Comparison of ENCODE assay signal across 25 cellular contexts in the genomic region with DNA sequence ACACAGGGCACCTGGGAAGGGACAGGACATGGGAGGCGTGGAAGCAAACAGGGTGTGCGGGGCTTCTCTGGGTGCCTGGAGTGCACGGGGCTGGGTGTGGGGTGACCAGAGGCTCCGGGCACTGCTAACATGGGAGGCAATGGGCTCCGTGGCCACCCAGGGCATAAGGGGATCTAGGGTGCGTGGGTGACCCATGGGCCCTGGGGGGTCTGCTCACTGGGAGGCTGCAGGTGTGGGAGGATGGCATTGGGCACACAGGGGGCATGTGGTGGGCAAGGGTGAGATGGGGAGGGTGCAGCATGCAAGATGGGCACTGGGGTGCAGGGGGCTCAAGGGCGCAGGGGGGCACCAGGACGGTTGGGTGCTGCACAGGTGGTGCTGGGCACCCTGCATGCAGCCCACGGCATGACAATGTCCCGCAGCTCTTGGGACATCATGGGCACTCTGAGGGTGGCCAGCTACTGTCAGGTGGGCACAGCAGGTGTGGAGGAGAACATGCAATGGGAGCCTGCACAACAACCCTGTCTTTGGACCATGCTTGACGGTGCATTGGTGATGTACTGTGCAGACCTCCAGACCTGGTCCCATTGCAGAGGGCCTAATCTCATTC. TPM values are rescaled to one million over a fixed set of nuclear protein-coding genes. Genes with fewer than 3 reads are reported as not detected.
DNase-seq lines count a peak whose midpoint lies in the region; ATAC-seq and TF ChIP-seq lines count a peak whose summit lies in the region.
"Had no signal": no experiment of that assay in that cellular context is flagged by ENCODE, and none has a peak within 500 bp of the region (broad histone marks: within the 10 kb centered on the region; RNA-seq: fewer than 3 reads in every experiment).

No MANE protein-coding gene starts in this region.

- H4K20me1 ChIP-seq in PC-3 (ENCODE audit: low read length): no peaks in the 10 kb centered on the region

- no peak for DNase-seq in activated T-cell treated with anti-CD3 and anti-CD28 coated beads, Interleukin-2, amount 50 U/mL, for 72 hours
- DNase-seq in activated T-cell treated with anti-CD3 and anti-CD28 coated beads for 4 hours: no peak
- no peak for DNase-seq in PC-3
- peak in 2 of 3 donors; percentile 10 to 43 for DNase-seq in right lobe of liver
- no peak for DNase-seq in stimulated activated effector memory CD8-positive, alpha-beta T cell treated with anti-CD3 and anti-CD28 coated beads, Interleukin-12 subunit alpha, Interleukin-12 subunit beta, amount 100 ng/mL, for 72 hours (ENCODE audit: low spot score in 2 of 2)
- no peak for DNase-seq in NCI-H69 (lab: John Stamatoyannopoulos, UW)
- DNase-seq in glomerular visceral epithelial cell (ENCODE audit: extremely low spot score): no peak
- DNase-seq: activated CD4-positive, alpha-beta T cell treated with anti-CD3 and anti-CD28 coated beads, Interleukin-2, amount 10 ng/mL, durations not matched to agents 24 days and 14 days; activated naive CD4-positive, alpha-beta T cell treated with Interleukin-2 at 50 U/mL for 16 hours; gastrocnemius medialis; Karpas-422; midbrain; NCI-H187 treated with DMSO at 0.1 percent for 48 hours; NCI-H774; SJCRH30; small intestine; stimulated activated CD4-positive, alpha-beta T cell treated with anti-CD3 and anti-CD28 coated beads, Interleukin-4, amount 100 ng/mL, for 1 hour; T-helper 2 cell had no signal

- CTCF ChIA-PET in PC-3 (lab: Charles Lee): interaction anchor here (0.6 kb wide), 1 partner anchor 178 kb away, joined by 3 read pairs; no protein-coding TSS in a partner anchor

- H3K27ac ChIP-seq in PC-3 (ENCODE audit: low read length): no peak overlapping the region
- no peak overlapping the region for H3K27ac ChIP-seq in right lobe of liver
- H3K27ac ChIP-seq: ascending aorta; BLaER1 treated with 17β-estradiol and CSF1 and Interleukin-3, amounts not matched to agents 10 nM and 100 nM; gastrocnemius medialis; GM23248; prostate gland; SJCRH30 had no signal

- intact Hi-C loops in PC-3 (cut with micrococcal nuclease) (loop anchor here (5.0 kb wide), 1 partner anchor 66 kb away; a partner anchor contains a TSS), right lobe of liver (cut with DNase I) (no loop called here)

- H3K4me1 ChIP-seq in PC-3 (ENCODE audit: insufficient read depth, low read length): no peaks in the 10 kb centered on the region
- H3K4me1 ChIP-seq in right lobe of liver: no peaks in the 10 kb centered on the region
- H3K4me1 ChIP-seq: BLaER1 treated with 17β-estradiol and CSF1 and Interleukin-3, amounts not matched to agents 10 nM and 100 nM; gastrocnemius medialis; prostate gland; SJCRH30 had no signal

- H3K36me3 ChIP-seq in PC-3 (ENCODE audit: low read depth, low read length) (peaks cover 30% of the 10 kb centered on the region; the same call in 1 of the 2 replicates), right lobe of liver (peaks cover 0 to 16% (median 2%) of the 10 kb centered on the region in 4 donors)

- no peaks in the 10 kb centered on the region for H3K9me3 Mint-ChIP-seq in activated T-cell treated with anti-CD3 and anti-CD28 coated beads, Interleukin-2, amount 50 U/mL, for 72 hours
- no peaks in the 10 kb centered on the region for H3K9me3 Mint-ChIP-seq in stimulated activated effector memory CD8-positive, alpha-beta T cell treated with anti-CD3 and anti-CD28 coated beads, Interleukin-12 subunit alpha, Interleukin-12 subunit beta, amount 100 ng/mL, for 72 hours
- H3K9me3 Mint-ChIP-seq: activated CD4-positive, alpha-beta T cell treated with anti-CD3 and anti-CD28 coated beads, Interleukin-2, amount 10 ng/mL, durations not matched to agents 24 days and 14 days; central memory CD8-positive, alpha-beta T cell; neural crest cell had no signal

- WGBS in right lobe of liver (ENCODE audit: insufficient coverage, low coverage, low lambda C conversion rate, missing lambda C conversion rate): 62% methylated on average over 2 of the region's 11 CpGs

- H3K4me3 Mint-ChIP-seq in activated T-cell treated with anti-CD3 and anti-CD28 coated beads, Interleukin-2, amount 50 U/mL, for 72 hours: no peak overlapping the region
- H3K4me3 Mint-ChIP-seq in stimulated activated effector memory CD8-positive, alpha-beta T cell treated with anti-CD3 and anti-CD28 coated beads, Interleukin-12 subunit alpha, Interleukin-12 subunit beta, amount 100 ng/mL, for 72 hours: no peak overlapping the region
- H3K4me3 Mint-ChIP-seq: activated CD4-positive, alpha-beta T cell treated with anti-CD3 and anti-CD28 coated beads, Interleukin-2, amount 10 ng/mL, durations not matched to agents 24 days and 14 days; central memory CD8-positive, alpha-beta T cell; neural crest cell had no signal

- no peaks in the 10 kb centered on the region for H3K9me3 ChIP-seq in PC-3 (ENCODE audit: low read length)
- no peaks in the 10 kb centered on the region for H3K9me3 ChIP-seq in right lobe of liver
- H3K9me3 ChIP-seq: ascending aorta; BLaER1 treated with 17β-estradiol and CSF1 and Interleukin-3, amounts not matched to agents 10 nM and 100 nM; gastrocnemius medialis; prostate gland; SJCRH30 had no signal

- H3K79me2 ChIP-seq in PC-3 (ENCODE audit: low read length): no peaks in the 10 kb centered on the region

- no peaks in the 10 kb centered on the region for H3K4me1 Mint-ChIP-seq in activated T-cell treated with anti-CD3 and anti-CD28 coated beads, Interleukin-2, amount 50 U/mL, for 72 hours (ENCODE audit: low read depth)
- no peaks in the 10 kb centered on the region for H3K4me1 Mint-ChIP-seq in stimulated activated effector memory CD8-positive, alpha-beta T cell treated with anti-CD3 and anti-CD28 coated beads, Interleukin-12 subunit alpha, Interleukin-12 subunit beta, amount 100 ng/mL, for 72 hours
- H3K4me1 Mint-ChIP-seq: activated CD4-positive, alpha-beta T cell treated with anti-CD3 and anti-CD28 coated beads, Interleukin-2, amount 10 ng/mL, durations not matched to agents 24 days and 14 days; central memory CD8-positive, alpha-beta T cell; neural crest cell had no signal

- TF ChIP-seq CTCF in PC-3 (conservative IDR thresholded peaks at IDR 0.05; ENCODE audit: low read depth, low read length) (no peak), right lobe of liver (IDR thresholded peaks at IDR 0.05) (no peak)

- no peak overlapping the region for H3K4me2 ChIP-seq in PC-3 (ENCODE audit: low read length)
- H3K4me2 ChIP-seq: BLaER1 treated with 17β-estradiol and CSF1 and Interleukin-3, amounts not matched to agents 10 nM and 100 nM had no signal

- H3K27me3 ChIP-seq in PC-3 (ENCODE audit: low read length) (no peaks in the 10 kb centered on the region), right lobe of liver (no peaks in the 10 kb centered on the region)
- H3K27me3 ChIP-seq: ascending aorta; BLaER1 treated with 17β-estradiol and CSF1 and Interleukin-3, amounts not matched to agents 10 nM and 100 nM; gastrocnemius medialis; SJCRH30 had no signal

- H3K36me3 Mint-ChIP-seq in activated T-cell treated with anti-CD3 and anti-CD28 coated beads, Interleukin-2, amount 50 U/mL, for 72 hours (ENCODE audit: insufficient read depth in 2 of 2): peaks cover 0 to 3% of the 10 kb centered on the region in 2 donors
- peaks cover 44% of the 10 kb centered on the region for H3K36me3 Mint-ChIP-seq in stimulated activated effector memory CD8-positive, alpha-beta T cell treated with anti-CD3 and anti-CD28 coated beads, Interleukin-12 subunit alpha, Interleukin-12 subunit beta, amount 100 ng/mL, for 72 hours

- no peak for TF ChIP-seq POLR2A in right lobe of liver (IDR thresholded peaks at IDR 0.05)

- no peaks in the 10 kb centered on the region for H3F3A ChIP-seq in PC-3 (ENCODE audit: low read length, unreplicated experiment)

- no peak overlapping the region for H3K27ac Mint-ChIP-seq in activated T-cell treated with anti-CD3 and anti-CD28 coated beads, Interleukin-2, amount 50 U/mL, for 72 hours
- peak overlapping the region; percentile 56 for H3K27ac Mint-ChIP-seq in stimulated activated effector memory CD8-positive, alpha-beta T cell treated with anti-CD3 and anti-CD28 coated beads, Interleukin-12 subunit alpha, Interleukin-12 subunit beta, amount 100 ng/mL, for 72 hours
- H3K27ac Mint-ChIP-seq: activated CD4-positive, alpha-beta T cell treated with anti-CD3 and anti-CD28 coated beads, Interleukin-2, amount 10 ng/mL, durations not matched to agents 24 days and 14 days had no signal

- H3K9ac ChIP-seq in PC-3 (ENCODE audit: low read length): no peak overlapping the region
- H3K9ac ChIP-seq: BLaER1 treated with 17β-estradiol and CSF1 and Interleukin-3, amounts not matched to agents 10 nM and 100 nM; GM23248 had no signal

- BruUV-seq in PC-3 (replicated peaks; lab: Mats Ljungman, UMichigan): no TSS peak

- H3K4me3 ChIP-seq in PC-3 (ENCODE audit: low read length) (no peak overlapping the region), right lobe of liver (no peak overlapping the region)
- H3K4me3 ChIP-seq: ascending aorta; BLaER1 treated with 17β-estradiol and CSF1 and Interleukin-3, amounts not matched to agents 10 nM and 100 nM; gastrocnemius medialis; GM23248; prostate gland; SJCRH30 had no signal

- H2AFZ ChIP-seq in PC-3 (ENCODE audit: low read length): no peak overlapping the region
- H2AFZ ChIP-seq: GM23248 had no signal

- H3K27me3 Mint-ChIP-seq in activated T-cell treated with anti-CD3 and anti-CD28 coated beads, Interleukin-2, amount 50 U/mL, for 72 hours (ENCODE audit: low read depth): no peaks in the 10 kb centered on the region
- H3K27me3 Mint-ChIP-seq: central memory CD8-positive, alpha-beta T cell had no signal

- no peaks in the 10 kb centered on the region for H3K9me2 ChIP-seq in PC-3 (replicated peaks; ENCODE audit: low read length)

- peak; percentile 10 to 36 for ATAC-seq in activated T-cell treated with anti-CD3 and anti-CD28 coated beads, Interleukin-2, amount 50 U/mL, for 72 hours (replicated peaks in 1 of 2)
- peak; percentile 11; the same call in 1 of the 2 replicates for ATAC-seq in PC-3
- ATAC-seq in right lobe of liver: peak in 2 of 4 donors; percentile 12 to 22
- ATAC-seq in stimulated activated effector memory CD8-positive, alpha-beta T cell treated with anti-CD3 and anti-CD28 coated beads, Interleukin-12 subunit alpha, Interleukin-12 subunit beta, amount 100 ng/mL, for 72 hours: peak; percentile 19
- ATAC-seq in GM21737 (IDR thresholded peaks at IDR 0.05; ENCODE audit: unreplicated experiment): no peak
- ATAC-seq: gastrocnemius medialis had no signal

- POLR2A ChIA-PET in PC-3 (lab: Charles Lee; ENCODE audit: unreplicated experiment): no interaction called here

RNA-seq across cellular contexts. Expression of a gene that starts 15.1 kb away (rescaled TPM):
- 10 to 100 TPM; 43.5 to 51.4 TPM for total RNA-seq in activated T-cell treated with anti-CD3 and anti-CD28 coated beads, Interleukin-2, amount 50 U/mL, for 72 hours
- total RNA-seq in PC-3 (2014; rRNA removed): 48.3 and 94.6 TPM in 2 replicates
- total RNA-seq in right lobe of liver: 1 to 10 TPM; 5.2 to 8.3 (median 7.1) TPM

RNA-seq across cellular contexts. Expression of a gene that starts 25.1 kb away (rescaled TPM):
- total RNA-seq in activated T-cell treated with anti-CD3 and anti-CD28 coated beads, Interleukin-2, amount 50 U/mL, for 72 hours: 1 to 10 TPM; 1.6 to 6.2 TPM
- total RNA-seq in PC-3 (2014; rRNA removed) (not detected in 2 replicates), right lobe of liver (not detected)
- total RNA-seq: ascending aorta, gastrocnemius medialis, GM23248, SJCRH30 had no signal

Comparison
In these comparisons a context has a peak if more than half of its experiments do, and no peak if none do; other contexts are left out.
1. DNase-seq: peak in right lobe of liver (2 of 3); none in activated T-cell treated with anti-CD3 and anti-CD28 coated beads, Interleukin-2, amount 50 U/mL, for 72 hours (0 of 2), activated T-cell treated with anti-CD3 and anti-CD28 coated beads for 4 hours (single experiment), PC-3 (single experiment), stimulated activated effector memory CD8-positive, alpha-beta T cell treated with anti-CD3 and anti-CD28 coated beads, Interleukin-12 subunit alpha, Interleukin-12 subunit beta, amount 100 ng/mL, for 72 hours (0 of 2), NCI-H69 (single experiment) and glomerular visceral epithelial cell (single experiment).